8 cellular contexts compared by ENCODE assay signal in genomic region chr2:54999182-54999581, GRCh38. TPM values are rescaled to one million over a fixed set of nuclear protein-coding genes. Genes with fewer than 3 reads are reported as not detected.
DNase-seq lines count a peak whose midpoint lies in the region; ATAC-seq and TF ChIP-seq lines count a peak whose summit lies in the region.

No MANE protein-coding gene starts in this region.

- no peaks in the 10 kb centered on the region for H3K27me3 Mint-ChIP-seq in activated CD8-positive, alpha-beta T cell treated with anti-CD3 and anti-CD28 coated beads for 36 hours
- no peaks in the 10 kb centered on the region for H3K27me3 Mint-ChIP-seq in activated CD8-positive, alpha-beta T cell treated with anti-CD3 and anti-CD28 coated beads, Interleukin-2, amount 10 ng/mL, durations not matched to agents 7 days and 5 days (ENCODE audit: low read depth)

- H3K9me3 Mint-ChIP-seq in activated CD8-positive, alpha-beta T cell treated with anti-CD3 and anti-CD28 coated beads for 36 hours = no peaks in the 10 kb centered on the region
- no peaks in the 10 kb centered on the region for H3K9me3 Mint-ChIP-seq in activated CD8-positive, alpha-beta T cell treated with anti-CD3 and anti-CD28 coated beads, Interleukin-2, amount 10 ng/mL, durations not matched to agents 7 days and 5 days (ENCODE audit: insufficient read depth)

- no peaks in the 10 kb centered on the region for H3K9me3 ChIP-seq in subcutaneous abdominal adipose tissue (ENCODE audit: control insufficient read depth in 5 of 5, low read length in 5 of 5)

- intact Hi-C loops in activated CD8-positive, alpha-beta T cell treated with anti-CD3 and anti-CD28 coated beads for 36 hours (cut with micrococcal nuclease) = no loop called here

- H3K9ac ChIP-seq in subcutaneous abdominal adipose tissue (ENCODE audit: low read length in 5 of 5) = peak overlapping the region in 1 of 5 donors; percentile 53

- H3K27ac Mint-ChIP-seq in activated CD8-positive, alpha-beta T cell treated with anti-CD3 and anti-CD28 coated beads for 36 hours = no peak overlapping the region
- no peak overlapping the region for H3K27ac Mint-ChIP-seq in activated CD8-positive, alpha-beta T cell treated with anti-CD3 and anti-CD28 coated beads, Interleukin-2, amount 10 ng/mL, durations not matched to agents 7 days and 5 days

- POLR2A ChIA-PET in activated CD8-positive, alpha-beta T cell treated with anti-CD3 and anti-CD28 coated beads for 36 hours (lab: Charles Lee) = no interaction called here
- POLR2A ChIA-PET in activated CD8-positive, alpha-beta T cell treated with anti-CD3 and anti-CD28 coated beads, Interleukin-2, amount 10 ng/mL, durations not matched to agents 7 days and 5 days (lab: Charles Lee) = no interaction called here

- H3K27me3 ChIP-seq in subcutaneous abdominal adipose tissue (ENCODE audit: control insufficient read depth in 5 of 5, insufficient read depth in 4 of 5, low read length in 5 of 5) = no peaks in the 10 kb centered on the region

- peak; percentile 12 for DNase-seq in activated CD8-positive, alpha-beta T cell treated with anti-CD3 and anti-CD28 coated beads for 36 hours
- no peak for DNase-seq in activated CD8-positive, alpha-beta T cell treated with anti-CD3 and anti-CD28 coated beads, Interleukin-2, amount 10 ng/mL, durations not matched to agents 7 days and 5 days
- DNase-seq in NCI-H69 (lab: John Stamatoyannopoulos, UW) (peak; percentile 10), coronary artery (ENCODE audit: low spot score) (no peak), COR-L47 (lab: John Stamatoyannopoulos, UW) (no peak), DMS114 treated with DMSO at 0.1 percent for 48 hours (lab: John Stamatoyannopoulos, UW; ENCODE audit: unreplicated experiment) (no peak)
- no peak for DNase-seq in activated naive CD4-positive, alpha-beta T cell treated with anti-CD3 and anti-CD28 coated beads, Interleukin-2, amount 50 U/mL, for 16 hours

- peaks cover 4% of the 10 kb centered on the region for H3K36me3 Mint-ChIP-seq in activated CD8-positive, alpha-beta T cell treated with anti-CD3 and anti-CD28 coated beads for 36 hours (ENCODE audit: low read depth)
- peaks cover 5% of the 10 kb centered on the region for H3K36me3 Mint-ChIP-seq in activated CD8-positive, alpha-beta T cell treated with anti-CD3 and anti-CD28 coated beads, Interleukin-2, amount 10 ng/mL, durations not matched to agents 7 days and 5 days (ENCODE audit: low read depth)

- peak overlapping the region; percentile 41 for H3K4me3 ChIP-seq in coronary artery
- H3K4me3 ChIP-seq in subcutaneous abdominal adipose tissue (ENCODE audit: low read depth in 1 of 5, low read length in 5 of 5) = peak overlapping the region in 1 of 5 donors; percentile 20

- TF ChIP-seq CTCF in activated CD8-positive, alpha-beta T cell treated with anti-CD3 and anti-CD28 coated beads for 36 hours (IDR thresholded peaks at IDR 0.05) = no peak
- TF ChIP-seq CTCF in coronary artery (IDR thresholded peaks at IDR 0.05) = no peak

- CTCF ChIA-PET in activated CD8-positive, alpha-beta T cell treated with anti-CD3 and anti-CD28 coated beads for 36 hours (lab: Charles Lee) = interaction anchor here (1.6 kb wide), 1 partner anchor 49 kb away, joined by 5 read pairs; no protein-coding TSS in a partner anchor
- CTCF ChIA-PET in activated CD8-positive, alpha-beta T cell treated with anti-CD3 and anti-CD28 coated beads, Interleukin-2, amount 10 ng/mL, durations not matched to agents 7 days and 5 days (lab: Charles Lee) = no interaction called here

- peaks cover 68% of the 10 kb centered on the region for H3K4me1 Mint-ChIP-seq in activated CD8-positive, alpha-beta T cell treated with anti-CD3 and anti-CD28 coated beads for 36 hours (ENCODE audit: low read depth)
- H3K4me1 Mint-ChIP-seq in activated CD8-positive, alpha-beta T cell treated with anti-CD3 and anti-CD28 coated beads, Interleukin-2, amount 10 ng/mL, durations not matched to agents 7 days and 5 days (ENCODE audit: low read depth) = peaks cover 33% of the 10 kb centered on the region

- peak; percentile 47 for ATAC-seq in activated CD8-positive, alpha-beta T cell treated with anti-CD3 and anti-CD28 coated beads for 36 hours
- ATAC-seq in activated CD8-positive, alpha-beta T cell treated with anti-CD3 and anti-CD28 coated beads, Interleukin-2, amount 10 ng/mL, durations not matched to agents 7 days and 5 days = no peak

- H3K27ac ChIP-seq in coronary artery (no peak overlapping the region), subcutaneous abdominal adipose tissue (ENCODE audit: low read depth, low read length) (peak overlapping the region; percentile 61)

- H3K4me1 ChIP-seq in subcutaneous abdominal adipose tissue (ENCODE audit: control insufficient read depth in 5 of 5, insufficient read depth in 5 of 5, low read length in 5 of 5) = peaks cover 4 to 72% (median 37%) of the 10 kb centered on the region in 5 donors

- H3K36me3 ChIP-seq in subcutaneous abdominal adipose tissue (ENCODE audit: control insufficient read depth in 5 of 5, insufficient read depth in 5 of 5, low read length in 5 of 5) = no peaks in the 10 kb centered on the region

- no peak overlapping the region for H3K4me3 Mint-ChIP-seq in activated CD8-positive, alpha-beta T cell treated with anti-CD3 and anti-CD28 coated beads for 36 hours
- H3K4me3 Mint-ChIP-seq in activated CD8-positive, alpha-beta T cell treated with anti-CD3 and anti-CD28 coated beads, Interleukin-2, amount 10 ng/mL, durations not matched to agents 7 days and 5 days = no peak overlapping the region

RNA-seq across cellular contexts. Expression of gene RTN4, which starts 51.1 kb away (rescaled TPM):
- total RNA-seq in activated CD8-positive, alpha-beta T cell treated with anti-CD3 and anti-CD28 coated beads for 36 hours = 10 to 100 TPM; 81.5 to 85.0 TPM
- total RNA-seq in activated CD8-positive, alpha-beta T cell treated with anti-CD3 and anti-CD28 coated beads, Interleukin-2, amount 10 ng/mL, durations not matched to agents 7 days and 5 days = 10 to 100 TPM; 90.3 to 93.9 TPM

Comparison
In these comparisons a context has a peak if more than half of its experiments do, and no peak if none do; other contexts are left out.
1. DNase-seq: peak in activated CD8-positive, alpha-beta T cell treated with anti-CD3 and anti-CD28 coated beads for 36 hours (single experiment) and NCI-H69 (single experiment); none in activated CD8-positive, alpha-beta T cell treated with anti-CD3 and anti-CD28 coated beads, Interleukin-2, amount 10 ng/mL, durations not matched to agents 7 days and 5 days (single experiment), coronary artery (single experiment), COR-L47 (single experiment), DMS114 treated with DMSO at 0.1 percent for 48 hours (single experiment) and activated naive CD4-positive, alpha-beta T cell treated with anti-CD3 and anti-CD28 coated beads, Interleukin-2, amount 50 U/mL, for 16 hours (single experiment).